9 cellular contexts compared by ENCODE assay signal in genomic region chr2:216698895-216699294, GRCh38. TPM values are rescaled to one million over a fixed set of nuclear protein-coding genes. Genes with fewer than 3 reads are reported as not detected.
DNase-seq lines count a peak whose midpoint lies in the region; ATAC-seq and TF ChIP-seq lines count a peak whose summit lies in the region.
"Had no signal": no experiment of that assay in that cellular context is flagged by ENCODE, and none has a peak within 500 bp of the region (broad histone marks: within the 10 kb centered on the region; RNA-seq: fewer than 3 reads in every experiment).

No MANE protein-coding gene starts in this region.

- intact Hi-C loops in heart right ventricle (cut with DNase I) = loop anchor here (2.0 to 10.0 kb wide), 20 partner anchors 73 to 1016 kb away; no protein-coding TSS in a partner anchor
- intact Hi-C loops in sigmoid colon (cut with DNase I) = loop anchor here (2.0 to 10.0 kb wide), 6 partner anchors 128 to 1058 kb away; no protein-coding TSS in a partner anchor

- H3K9me3 ChIP-seq in heart right ventricle (no peaks in the 10 kb centered on the region), sigmoid colon (no peaks in the 10 kb centered on the region)

- H3K9me3 Mint-ChIP-seq in WTC11 = no peaks in the 10 kb centered on the region

- no peak for TF ChIP-seq EP300 in sigmoid colon (IDR thresholded peaks at IDR 0.05)

- POLR2A ChIA-PET in WTC11 (lab: Charles Lee) = interaction anchor here (1.0 kb wide), 1 partner anchor 11 kb away, joined by 3 read pairs; no protein-coding TSS in a partner anchor

- TF ChIP-seq CTCF in WTC11 (IDR thresholded peaks at IDR 0.05) = peak; percentile 40; the same call in 1 of the 2 replicates
- peak; percentile 43 to 83 (median 67) for TF ChIP-seq CTCF in heart right ventricle (IDR thresholded peaks at IDR 0.05)
- TF ChIP-seq CTCF in sigmoid colon (IDR thresholded peaks at IDR 0.05) = peak; percentile 46 to 63 (median 53)

- H3K27me3 Mint-ChIP-seq in WTC11 (ENCODE audit: low read depth) = peaks cover 23% of the 10 kb centered on the region

- ATAC-seq in HG02623 (IDR thresholded peaks at IDR 0.05; ENCODE audit: unreplicated experiment) (peak; percentile 67), WTC11 (peak; percentile 43), heart right ventricle (peak in 7 of 8 donors; percentile 30 to 63 (median 48)), GM21528 (IDR thresholded peaks at IDR 0.05; ENCODE audit: low FRiP score, unreplicated experiment) (no peak)
- no peak for ATAC-seq in activated CD4-positive, CD25-positive, alpha-beta regulatory T cell treated with anti-CD3 and anti-CD28 coated beads, Interleukin-2, amount 50 U/mL, for 24 hours

- 18 to 26% methylated on average over 5 of the region's 5 CpGs for WGBS in heart right ventricle, 2 donors
- 15 to 16% methylated on average over 5 of the region's 5 CpGs for WGBS in sigmoid colon, 2 donors

- peaks cover 21% of the 10 kb centered on the region for H3K4me1 Mint-ChIP-seq in WTC11

- no peaks in the 10 kb centered on the region for H3K36me3 Mint-ChIP-seq in WTC11

- TF ChIP-seq POLR2A in sigmoid colon (IDR thresholded peaks at IDR 0.05) = no peak

- H3K4me3 Mint-ChIP-seq in WTC11 = no peak overlapping the region

- H3K36me3 ChIP-seq in heart right ventricle = no peaks in the 10 kb centered on the region
- H3K36me3 ChIP-seq in sigmoid colon = no peaks in the 10 kb centered on the region

- peak; percentile 46 for DNase-seq in Daoy (ENCODE audit: low read depth)
- peak; percentile 86 for DNase-seq in NCI-H2196 treated with DMSO at 0.1 percent for 48 hours (lab: John Stamatoyannopoulos, UW; ENCODE audit: unreplicated experiment)
- DNase-seq in WTC11 (ENCODE audit: low spot score) = no peak
- peak in 1 of 2 donors; percentile 47 for DNase-seq in heart right ventricle
- peak; percentile 63 for DNase-seq in sigmoid colon

- H3K27me3 ChIP-seq in heart right ventricle (peaks cover 0 to 71% (median 0%) of the 10 kb centered on the region in 7 donors), sigmoid colon (no peaks in the 10 kb centered on the region)

- CTCF ChIA-PET in WTC11 (lab: Charles Lee) = interaction anchor here (0.6 to 2.2 kb wide), 19 partner anchors 11 to 1014 kb away, joined by 3 to 19 read pairs (median 3); no protein-coding TSS in a partner anchor

- H3K4me1 ChIP-seq in heart right ventricle (peaks cover 10 to 80% (median 48%) of the 10 kb centered on the region in 9 donors), sigmoid colon (peaks cover 0 to 75% (median 71%) of the 10 kb centered on the region in 4 donors)

- H3K27ac Mint-ChIP-seq in WTC11 = no peak overlapping the region

- peak overlapping the region in 6 of 10 donors; percentile 15 to 67 (median 38) for H3K27ac ChIP-seq in heart right ventricle
- H3K27ac ChIP-seq in sigmoid colon = peak overlapping the region; percentile 85 to 93 (median 92)

- no peak overlapping the region for H3K4me3 ChIP-seq in heart right ventricle
- no peak overlapping the region for H3K4me3 ChIP-seq in sigmoid colon

TF ChIP-seq in WTC11, 78 proteins besides CTCF, POLR2A, EP300 and RAD21:
- TF ChIP-seq ZNF396 (CRISPR knock-in tag; IDR thresholded peaks at IDR 0.05; ENCODE audit: borderline replicate concordance) = no peak
- TF ChIP-seq GABPB1 (CRISPR knock-in tag; IDR thresholded peaks at IDR 0.05) = 0 out of 2 replicates have a peak, but pooled peaks have one; percentile 17
- TF ChIP-seq MAX (CRISPR knock-in tag; IDR thresholded peaks at IDR 0.05) = 0 out of 2 replicates have a peak, but pooled peaks have one; percentile 20

RNA-seq across cellular contexts. Expression of gene IGFBP5, which starts 3.5 kb away (rescaled TPM):
- total RNA-seq in Daoy (2014; rRNA removed; shearing (Covaris generic)) = 2.9 and 3.5 TPM in 2 replicates
- total RNA-seq in WTC11 (2021) (5.3 to 12.5 TPM (median 6.4 TPM) in 3 replicates), heart right ventricle (100 to 1,000 TPM; 107 to 267 (median 162) TPM), sigmoid colon (100 to 1,000 TPM; 254 to 773 (median 488) TPM)
- polyA plus RNA-seq in heart right ventricle (10 to 100 TPM; 67.1 to 70.6 TPM), sigmoid colon (100 to 1,000 TPM in 1 of 3 donors, 10 to 100 TPM in 2; 13.6 to 131 (median 36.0) TPM)
- total RNA-seq: T-helper 1 cell treated with Interleukin-12 subunit alpha and Interleukin-12 subunit beta and Interleukin-4 antibody, amounts not matched to agents 30 ng/mL and 1 ng/mL, for 36 hours had no signal

Comparison
In these comparisons a context has a peak if more than half of its experiments do, and no peak if none do; other contexts are left out.
1. ATAC-seq: peak in HG02623 (single experiment), WTC11 (single experiment) and heart right ventricle (7 of 8); none in activated CD4-positive, CD25-positive, alpha-beta regulatory T cell treated with anti-CD3 and anti-CD28 coated beads, Interleukin-2, amount 50 U/mL, for 24 hours (0 of 2) and GM21528 (single experiment).
2. Peak in every context shown above with its lines, with median percentiles within 50 percentile points of each other: CTCF ChIP-seq.